21 cellular contexts compared by ENCODE assay signal in the genomic region with DNA sequence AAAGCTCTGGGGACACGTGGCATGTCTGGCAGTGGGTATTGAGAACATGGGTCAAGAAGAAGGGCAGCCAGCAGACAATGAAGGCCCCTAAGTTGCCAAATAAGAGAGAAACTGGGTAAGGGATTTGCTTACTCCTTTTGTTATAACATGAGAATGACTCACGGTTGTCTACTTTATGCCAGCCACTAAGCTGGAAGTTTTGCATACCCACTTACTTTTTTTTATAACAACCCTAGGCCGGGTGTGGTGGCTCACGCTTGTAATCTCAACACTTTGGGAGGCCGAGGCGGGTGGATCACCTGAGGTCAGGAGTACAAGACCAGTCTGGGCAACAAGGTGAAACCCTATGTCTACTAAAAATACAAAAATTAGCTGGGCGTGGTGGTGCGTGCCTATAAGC. TPM values are rescaled to one million over a fixed set of nuclear protein-coding genes. Genes with fewer than 3 reads are reported as not detected.
DNase-seq lines count a peak whose midpoint lies in the region; ATAC-seq, FAIRE-seq and TF ChIP-seq lines count a peak whose summit lies in the region.
"Had no signal": no experiment of that assay in that cellular context is flagged by ENCODE, and none has a peak within 500 bp of the region (broad histone marks: within the 10 kb centered on the region; RNA-seq: fewer than 3 reads in every experiment).

No MANE protein-coding gene starts in this region.

- TF ChIP-seq CTCF in astrocyte (IDR thresholded peaks at IDR 0.05; ENCODE audit: insufficient read depth, low read depth, low read length) = no peak
- TF ChIP-seq CTCF in fibroblast of mammary gland (conservative IDR thresholded peaks at IDR 0.05; ENCODE audit: control insufficient read depth, insufficient read depth, low read depth, low read length) = no peak
- TF ChIP-seq CTCF in Caco-2 (IDR thresholded peaks at IDR 0.05; ENCODE audit: insufficient read depth in 1 of 2, low read depth in 1 of 2, low read length in 1 of 2, severe bottlenecking in 1 of 2, unreplicated experiment in 1 of 2) = no peak

- no peak overlapping the region for H3K4ac ChIP-seq in mesendoderm (ENCODE audit: low read depth, low read length)

- no peak overlapping the region for H2BK120ac ChIP-seq in mesendoderm (ENCODE audit: low read depth, low read length)

- H3K4me1 Mint-ChIP-seq in astrocyte (ENCODE audit: low read depth, unreplicated experiment) (no peaks in the 10 kb centered on the region), Caco-2 (ENCODE audit: low read depth, unreplicated experiment) (no peaks in the 10 kb centered on the region)
- H3K4me1 Mint-ChIP-seq: CD8-positive, alpha-beta memory T cell had no signal

- H3K36me3 ChIP-seq in ACC112 (ENCODE audit: insufficient read depth, low read length) (no peaks in the 10 kb centered on the region), astrocyte (ENCODE audit: insufficient read depth, low read length) (no peaks in the 10 kb centered on the region), mesendoderm (ENCODE audit: control insufficient read depth, insufficient read depth, low read length) (no peaks in the 10 kb centered on the region), Caco-2 (ENCODE audit: control insufficient read depth, insufficient read depth, low read length) (no peaks in the 10 kb centered on the region)

- H3K27ac ChIP-seq in ACC112 (ENCODE audit: low read depth, low read length) (peak overlapping the region; percentile 22; the same call in 1 of the 2 replicates), astrocyte (ENCODE audit: low read depth, low read length) (no peak overlapping the region), mesendoderm (ENCODE audit: low read depth, low read length) (no peak overlapping the region)

- no peak overlapping the region for H2AK5ac ChIP-seq in mesendoderm (ENCODE audit: low read length)

- FAIRE-seq in astrocyte (lab: Jason Lieb, UNC) = no peak
- FAIRE-seq: D721Med, GM12891, H1 had no signal

- H3K4me3 Mint-ChIP-seq in astrocyte (ENCODE audit: unreplicated experiment) (no peak overlapping the region), Caco-2 (ENCODE audit: unreplicated experiment) (no peak overlapping the region)
- H3K4me3 Mint-ChIP-seq: CD8-positive, alpha-beta memory T cell had no signal

- no peak overlapping the region for H4K8ac ChIP-seq in mesendoderm (ENCODE audit: low read depth, low read length)

- H3K56ac ChIP-seq in mesendoderm (ENCODE audit: low read length) = no peak overlapping the region

- DNase-seq in HT1080 (ENCODE audit: low read depth) = peak; percentile 23
- no peak for DNase-seq in astrocyte (ENCODE audit: low read depth)
- peak; percentile 11 for DNase-seq in fibroblast of mammary gland (ENCODE audit: low read depth)
- DNase-seq in germinal center (ENCODE audit: low spot score) = no peak
- DNase-seq in mesendoderm = no peak
- DNase-seq in Caco-2 = no peak
- DNase-seq: ACHN; C1 segment of cervical spinal cord; CD8-positive, alpha-beta memory T cell; KG1; NCI-H1417 treated with DMSO at 0.1 percent for 48 hours; NCI-H187 treated with DMSO at 0.1 percent for 48 hours; NCI-H345; NCI-H524 treated with DMSO at 0.1 percent for 48 hours; SHP77 had no signal

- CTCF ChIA-PET in Caco-2 (lab: Charles Lee) = no interaction called here

- H3K4me2 ChIP-seq in astrocyte (ENCODE audit: low read length) (no peak overlapping the region), mesendoderm (ENCODE audit: low read length) (no peak overlapping the region)

- peaks cover 1% of the 10 kb centered on the region for H3K9me3 Mint-ChIP-seq in astrocyte (ENCODE audit: unreplicated experiment)
- no peaks in the 10 kb centered on the region for H3K9me3 Mint-ChIP-seq in Caco-2 (ENCODE audit: unreplicated experiment)
- H3K9me3 Mint-ChIP-seq: CD8-positive, alpha-beta memory T cell had no signal

- H3K9ac ChIP-seq in astrocyte (ENCODE audit: low read length) (no peak overlapping the region), mesendoderm (ENCODE audit: low read length) (no peak overlapping the region)

- no peaks in the 10 kb centered on the region for H3K79me1 ChIP-seq in mesendoderm (ENCODE audit: low read length)

- intact Hi-C loops in Caco-2 (cut with micrococcal nuclease; ENCODE audit: unreplicated experiment) = no loop called here

- no peaks in the 10 kb centered on the region for H4K20me1 ChIP-seq in astrocyte (ENCODE audit: insufficient read depth, low read length)

- ATAC-seq in GM19467 (IDR thresholded peaks at IDR 0.05; ENCODE audit: unreplicated experiment) = no peak

- H3K27me3 ChIP-seq in ACC112 (ENCODE audit: insufficient read depth, low read length) (no peaks in the 10 kb centered on the region), astrocyte (ENCODE audit: insufficient read depth, low read length) (no peaks in the 10 kb centered on the region), mesendoderm (ENCODE audit: insufficient read depth, low read length, poor library complexity) (no peaks in the 10 kb centered on the region), Caco-2 (replicated peaks; ENCODE audit: control insufficient read depth, insufficient read depth, low read length) (no peaks in the 10 kb centered on the region)

- H2BK5ac ChIP-seq in mesendoderm (ENCODE audit: low read length) = no peak overlapping the region

- no TSS peak for BruUV-seq in Caco-2 (replicated peaks; lab: Mats Ljungman, UMichigan)

- no peak overlapping the region for H2BK15ac ChIP-seq in mesendoderm (replicated peaks; ENCODE audit: low read depth)

- H3K23ac ChIP-seq in mesendoderm (ENCODE audit: low read length) = no peak overlapping the region

- H3K27me3 Mint-ChIP-seq in astrocyte (ENCODE audit: low read depth, unreplicated experiment) = no peaks in the 10 kb centered on the region
- no peaks in the 10 kb centered on the region for H3K27me3 Mint-ChIP-seq in Caco-2 (ENCODE audit: insufficient read depth, unreplicated experiment)

- H2AFZ ChIP-seq in ACC112 (ENCODE audit: low read length, unreplicated experiment) (no peak overlapping the region), astrocyte (ENCODE audit: low read depth, low read length) (peak overlapping the region; percentile 15)

- H3K9me3 ChIP-seq in astrocyte (ENCODE audit: insufficient read depth, low read depth, low read length) (no peaks in the 10 kb centered on the region), Caco-2 (no peaks in the 10 kb centered on the region)

- POLR2A ChIA-PET in Caco-2 (lab: Charles Lee) = no interaction called here

- WGBS in mesendoderm (ENCODE audit: extremely low coverage, insufficient coverage, low lambda C conversion rate) = no CpG with 5 or more reads among the region's 8 CpGs

- no peaks in the 10 kb centered on the region for H3K36me3 Mint-ChIP-seq in astrocyte (ENCODE audit: low read depth, unreplicated experiment)
- H3K36me3 Mint-ChIP-seq in Caco-2 (ENCODE audit: insufficient read depth, unreplicated experiment) = no peaks in the 10 kb centered on the region
- H3K36me3 Mint-ChIP-seq: CD8-positive, alpha-beta memory T cell had no signal

- no peak overlapping the region for H3K27ac Mint-ChIP-seq in astrocyte (ENCODE audit: unreplicated experiment)
- no peak overlapping the region for H3K27ac Mint-ChIP-seq in Caco-2 (ENCODE audit: unreplicated experiment)
- H3K27ac Mint-ChIP-seq: CD8-positive, alpha-beta memory T cell had no signal

- no peak overlapping the region for H3K18ac ChIP-seq in mesendoderm (ENCODE audit: low read length)

- H3K79me2 ChIP-seq in ACC112 (ENCODE audit: control insufficient read depth, insufficient read depth, low read length, unreplicated experiment) (no peaks in the 10 kb centered on the region), astrocyte (ENCODE audit: insufficient read depth, low read length) (no peaks in the 10 kb centered on the region), mesendoderm (ENCODE audit: control insufficient read depth, insufficient read depth, low read length) (no peaks in the 10 kb centered on the region)

- H4K5ac ChIP-seq in mesendoderm (ENCODE audit: low read length) = no peak overlapping the region

- H3K4me3 ChIP-seq in ACC112 (ENCODE audit: low read depth, low read length) = no peak overlapping the region
- no peak overlapping the region for H3K4me3 ChIP-seq in astrocyte (ENCODE audit: insufficient read depth, low read depth, low read length)
- H3K4me3 ChIP-seq in fibroblast of mammary gland (ENCODE audit: control insufficient read depth, low read depth, low read length) = no peak overlapping the region
- H3K4me3 ChIP-seq in mesendoderm (ENCODE audit: low read length) = no peak overlapping the region
- H3K4me3 ChIP-seq in Caco-2 (ENCODE audit: low read depth, low read length) = no peak overlapping the region

- H3K4me1 ChIP-seq in ACC112 (ENCODE audit: control insufficient read depth, insufficient read depth, low read length, unreplicated experiment) = peaks cover 15% of the 10 kb centered on the region
- peaks cover 8% of the 10 kb centered on the region for H3K4me1 ChIP-seq in astrocyte (ENCODE audit: insufficient read depth, low read length)
- H3K4me1 ChIP-seq in mesendoderm (ENCODE audit: control insufficient read depth, low read depth, low read length) = no peaks in the 10 kb centered on the region
- no peaks in the 10 kb centered on the region for H3K4me1 ChIP-seq in Caco-2

RNA-seq across cellular contexts. Expression of gene DRD3, which starts 50.0 kb away (rescaled TPM):
- not detected in 2 replicates for total RNA-seq in HT1080 (2014; rRNA removed; shearing (Covaris generic))
- polyA plus RNA-seq in HT1080 (2015; cell fraction: cytosol; rRNA removed) = not detected in 2 replicates
- not detected in 2 replicates for polyA plus RNA-seq in HT1080 (2015; cell fraction: nucleus; rRNA removed)
- total RNA-seq in astrocyte = not detected in 2 replicates
- 0.01 TPM for polyA plus RNA-seq in mesendoderm (2013, experiment 1 of 2)
- polyA plus RNA-seq in mesendoderm (2013, experiment 2 of 2) = not detected
- total RNA-seq in Caco-2 (2022) = not detected in 2 replicates
- total RNA-seq: RPMI7951 had no signal
- polyA plus RNA-seq: CD8-positive, alpha-beta memory T cell had no signal

Comparison
In these comparisons a context has a peak if more than half of its experiments do, and no peak if none do; other contexts are left out.
1. DNase-seq: peak in HT1080 (single experiment) and fibroblast of mammary gland (single experiment); none in astrocyte (single experiment), germinal center (single experiment), mesendoderm (single experiment) and Caco-2 (0 of 2).